In genomic region chr2:137823196-137823595, GRCh38 we compare ENCODE assay signal across 35 cellular contexts.
DNase-seq lines count a peak whose midpoint lies in the region; ATAC-seq, FAIRE-seq and TF ChIP-seq lines count a peak whose summit lies in the region.
"Had no signal": no experiment of that assay in that cellular context is flagged by ENCODE, and none has a peak within 500 bp of the region (broad histone marks: within the 10 kb centered on the region; RNA-seq: fewer than 3 reads in every experiment).

No MANE protein-coding gene starts in this region.

- H3K4me1 ChIP-seq in MM.1S (ENCODE audit: low read length), result no peaks in the 10 kb centered on the region
- H3K4me1 ChIP-seq: A549; BE2C; BLaER1; BLaER1 treated with 17β-estradiol and CSF1 and Interleukin-3, amounts not matched to agents 10 nM and 100 nM; Caco-2 had no signal

- FAIRE-seq in HTR-8/SVneo (lab: Jason Lieb, UNC), result no peak
- FAIRE-seq: A204.1, A549, D721Med had no signal

- H2AFZ ChIP-seq in MM.1S (ENCODE audit: low read length), result no peak overlapping the region

- H4K20me1 ChIP-seq in MM.1S (ENCODE audit: insufficient read depth, low read length), result no peaks in the 10 kb centered on the region
- H4K20me1 ChIP-seq: BLaER1; BLaER1 treated with 17β-estradiol and CSF1 and Interleukin-3, amounts not matched to agents 10 nM and 100 nM had no signal

- no peaks in the 10 kb centered on the region for H3K79me2 ChIP-seq in MM.1S (ENCODE audit: low read length)

- H3K36me3 ChIP-seq in MM.1S (replicated peaks; ENCODE audit: insufficient read depth, low read length), result no peaks in the 10 kb centered on the region
- H3K36me3 ChIP-seq: BE2C; BLaER1; BLaER1 treated with 17β-estradiol and CSF1 and Interleukin-3, amounts not matched to agents 10 nM and 100 nM had no signal

- H3K27me3 ChIP-seq in MM.1S (replicated peaks; ENCODE audit: insufficient read depth, low read length), result no peaks in the 10 kb centered on the region
- H3K27me3 ChIP-seq: BE2C; BLaER1; BLaER1 treated with 17β-estradiol and CSF1 and Interleukin-3, amounts not matched to agents 10 nM and 100 nM had no signal

- no peak for TF ChIP-seq CTCF in LNCaP clone FGC (IDR thresholded peaks at IDR 0.05; ENCODE audit: control insufficient read depth, extremely low read depth, insufficient read depth)
- no peak for TF ChIP-seq CTCF in MM.1S (IDR thresholded peaks at IDR 0.05; ENCODE audit: low read length)

- H3K4me2 ChIP-seq in MM.1S (ENCODE audit: low read depth, low read length), result no peak overlapping the region
- H3K4me2 ChIP-seq: A549; BLaER1; BLaER1 treated with 17β-estradiol and CSF1 and Interleukin-3, amounts not matched to agents 10 nM and 100 nM had no signal

- H3K27ac ChIP-seq in MM.1S (ENCODE audit: low read length), result no peak overlapping the region
- H3K27ac ChIP-seq in substantia nigra (ENCODE audit: low read depth, low read length, poor library complexity, severe bottlenecking), result no peak overlapping the region
- H3K27ac ChIP-seq: 22Rv1; A549; BLaER1; BLaER1 treated with 17β-estradiol and CSF1 and Interleukin-3, amounts not matched to agents 10 nM and 100 nM; C4-2B had no signal

- peak; percentile 51 for DNase-seq in COLO829 (ENCODE audit: low spot score)
- DNase-seq in LNCaP clone FGC (ENCODE audit: low read depth), result peak; percentile 46
- DNase-seq in MM.1S, result peak; percentile 2
- DNase-seq in foreskin melanocyte, result peak; percentile 60
- no peak for DNase-seq in HTR-8/SVneo (ENCODE audit: insufficient read length, low spot score)
- no peak for DNase-seq in activated naive CD4-positive, alpha-beta T cell (lab: John Stamatoyannopoulos, UW)
- no peak for DNase-seq in substantia nigra (lab: John Stamatoyannopoulos, UW)
- DNase-seq: 8988T; ACHN; AML-193; BE2C; C1 segment of cervical spinal cord; Caco-2; Calu3; CD4-positive, alpha-beta memory T cell; CD4-positive, alpha-beta T cell; CD4-positive, CD25-positive, alpha-beta regulatory T cell; CD8-positive, alpha-beta memory T cell; CD8-positive, alpha-beta T cell; COR-L47; DMS 273 treated with DMSO at 0.1 percent for 48 hours; DMS153; DMS53; DMS79; DMS79 treated with DMSO at 0.1 percent for 48 hours; DND-41; EL had no signal

- H3K9me3 ChIP-seq in MM.1S (replicated peaks; ENCODE audit: insufficient read depth, low read length), result no peaks in the 10 kb centered on the region
- H3K9me3 ChIP-seq: A549; BE2C; BLaER1; BLaER1 treated with 17β-estradiol and CSF1 and Interleukin-3, amounts not matched to agents 10 nM and 100 nM; Caco-2 had no signal

- H3F3A ChIP-seq in MM.1S (ENCODE audit: insufficient read depth, low read length), result no peaks in the 10 kb centered on the region

- H3K9ac ChIP-seq in MM.1S (ENCODE audit: low read length), result no peak overlapping the region
- H3K9ac ChIP-seq: BLaER1; BLaER1 treated with 17β-estradiol and CSF1 and Interleukin-3, amounts not matched to agents 10 nM and 100 nM had no signal

- H3K4me3 ChIP-seq in LNCaP clone FGC (ENCODE audit: low read depth, low read length), result no peak overlapping the region
- H3K4me3 ChIP-seq in MM.1S (ENCODE audit: low read length), result no peak overlapping the region
- H3K4me3 ChIP-seq: A549; BLaER1; BLaER1 treated with 17β-estradiol and CSF1 and Interleukin-3, amounts not matched to agents 10 nM and 100 nM had no signal

- ATAC-seq in GM21825 (IDR thresholded peaks at IDR 0.05; ENCODE audit: unreplicated experiment), result no peak
- ATAC-seq: A549; CD8-positive, alpha-beta T cell had no signal

- H3K9me2 ChIP-seq in MM.1S (replicated peaks; ENCODE audit: insufficient read depth, low read length), result no peaks in the 10 kb centered on the region

Comparison
In these comparisons a context has a peak if more than half of its experiments do, and no peak if none do; other contexts are left out.
1. DNase-seq: peak in COLO829 (single experiment), LNCaP clone FGC (single experiment), MM.1S (single experiment) and foreskin melanocyte (single experiment); none in HTR-8/SVneo (single experiment), activated naive CD4-positive, alpha-beta T cell (0 of 4) and substantia nigra (0 of 49).